ENCODE assay signal across 7 cellular contexts in the genomic region with DNA sequence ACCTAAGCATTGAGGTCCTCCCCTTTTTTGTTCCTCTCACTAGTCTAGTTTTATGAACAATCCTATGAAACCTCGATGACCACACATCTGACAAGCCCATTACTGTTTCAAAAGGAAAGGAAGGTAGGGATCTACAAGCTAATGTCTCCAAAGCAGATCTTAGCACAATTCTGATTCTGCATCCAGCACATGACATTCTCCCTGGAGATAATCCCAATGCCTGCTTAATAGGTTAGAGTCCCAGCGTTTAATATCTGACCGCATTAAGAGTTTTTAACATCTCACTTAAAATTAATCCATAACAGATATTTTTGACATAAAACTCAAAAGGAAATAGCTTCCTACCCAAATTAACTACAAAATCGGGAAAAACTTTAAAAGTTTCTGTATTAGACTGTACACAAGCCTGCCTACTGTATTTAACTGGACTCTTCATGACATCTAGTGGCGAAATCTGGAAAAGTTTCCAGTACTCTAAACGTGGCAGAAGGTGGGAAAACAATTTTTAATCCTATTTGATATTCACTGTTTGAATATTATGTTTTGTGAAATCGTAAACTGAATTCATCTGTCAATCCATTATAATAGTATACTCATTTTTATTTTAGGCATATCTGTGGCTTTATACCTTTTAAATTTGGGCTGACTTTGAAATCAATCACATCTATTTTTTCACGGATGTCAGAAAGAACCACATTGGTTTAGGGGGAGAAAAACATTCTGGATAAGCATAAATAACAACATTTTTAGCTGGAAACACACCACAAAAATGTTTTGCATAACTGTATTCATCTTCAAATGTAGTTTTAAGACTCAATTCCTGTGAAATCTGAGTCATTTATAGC.
DNase-seq lines count a peak whose midpoint lies in the region; ATAC-seq and TF ChIP-seq lines count a peak whose summit lies in the region.

No MANE protein-coding gene starts in this region.

- no peak for TF ChIP-seq POLR2A in uterus (IDR thresholded peaks at IDR 0.05)

- TF ChIP-seq CTCF in GM10266 (IDR thresholded peaks at IDR 0.05; ENCODE audit: control insufficient read depth, insufficient read depth, low read depth, missing control alignments) (peak; percentile 56), liver (IDR thresholded peaks at IDR 0.05; ENCODE audit: low read depth, low read length, missing input control) (peak; percentile 79), uterus (IDR thresholded peaks at IDR 0.05) (peak; percentile 70 to 89 (median 75))

- no peaks in the 10 kb centered on the region for H3K9me3 ChIP-seq in liver (ENCODE audit: control insufficient read depth in 4 of 4, low read length in 3 of 4)
- no peaks in the 10 kb centered on the region for H3K9me3 ChIP-seq in uterus

- H3K4me1 ChIP-seq in liver (ENCODE audit: control insufficient read depth in 4 of 4, insufficient read depth in 4 of 4, low read length in 3 of 4) (peaks cover 3 to 17% (median 13%) of the 10 kb centered on the region in 4 donors), uterus (no peaks in the 10 kb centered on the region)

- DNase-seq in GM10266 (ENCODE audit: extremely low spot score) (peak; percentile 51), NCI-H69 (lab: John Stamatoyannopoulos, UW) (peak; percentile 81), cerebellar cortex (ENCODE audit: low spot score) (peak; percentile 81), uterus (no peak)

- H3K27ac ChIP-seq in liver (ENCODE audit: low read depth in 1 of 2, low read length in 2 of 2), result no peak overlapping the region
- peak overlapping the region in 1 of 2 donors; percentile 66 for H3K27ac ChIP-seq in uterus

- H3K36me3 ChIP-seq in liver (ENCODE audit: control insufficient read depth in 4 of 4, insufficient read depth in 3 of 4, low read depth in 1 of 4, low read length in 3 of 4) (no peaks in the 10 kb centered on the region), uterus (no peaks in the 10 kb centered on the region)

- H3K27me3 ChIP-seq in liver (ENCODE audit: control insufficient read depth in 4 of 4, insufficient read depth in 4 of 4, low read length in 3 of 4), result no peaks in the 10 kb centered on the region
- no peaks in the 10 kb centered on the region for H3K27me3 ChIP-seq in uterus

- intact Hi-C loops in uterus (cut with DNase I; ENCODE audit: low total_unique reads), result no loop called here

- H3K9ac ChIP-seq in liver (ENCODE audit: low read depth in 1 of 2, low read length in 2 of 2), result no peak overlapping the region

- ATAC-seq in HG02981 (IDR thresholded peaks at IDR 0.05; ENCODE audit: unreplicated experiment), result peak; percentile 72
- ATAC-seq in HG03457 (IDR thresholded peaks at IDR 0.05; ENCODE audit: unreplicated experiment), result no peak

- H3K4me3 ChIP-seq in liver (ENCODE audit: low read depth in 1 of 3, low read length in 3 of 3) (no peak overlapping the region), uterus (no peak overlapping the region)

- WGBS in liver, result 30% methylated on average over 8 of the region's 8 CpGs

- TF ChIP-seq RAD21 in liver (IDR thresholded peaks at IDR 0.05), result peak; percentile 92 to 96

TF ChIP-seq in liver, 16 proteins besides CTCF, POLR2A, EP300 and RAD21:
- TF ChIP-seq, protein P1, sequence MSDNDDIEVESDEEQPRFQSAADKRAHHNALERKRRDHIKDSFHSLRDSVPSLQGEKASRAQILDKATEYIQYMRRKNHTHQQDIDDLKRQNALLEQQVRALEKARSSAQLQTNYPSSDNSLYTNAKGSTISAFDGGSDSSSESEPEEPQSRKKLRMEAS (IDR thresholded peaks at IDR 0.05), result peak; percentile 12
- TF ChIP-seq YY1 (IDR thresholded peaks at IDR 0.05), result no peak
TF ChIP-seq in liver: peak in this region for 1.

Comparison
In these comparisons a context has a peak if more than half of its experiments do, and no peak if none do; other contexts are left out.
1. DNase-seq: peak in GM10266 (single experiment), NCI-H69 (single experiment) and cerebellar cortex (single experiment); none in uterus (0 of 2).
2. Peak in every context shown above with its lines, with median percentiles within 50 percentile points of each other: CTCF ChIP-seq.